8 cellular contexts compared by ENCODE assay signal in the genomic region with DNA sequence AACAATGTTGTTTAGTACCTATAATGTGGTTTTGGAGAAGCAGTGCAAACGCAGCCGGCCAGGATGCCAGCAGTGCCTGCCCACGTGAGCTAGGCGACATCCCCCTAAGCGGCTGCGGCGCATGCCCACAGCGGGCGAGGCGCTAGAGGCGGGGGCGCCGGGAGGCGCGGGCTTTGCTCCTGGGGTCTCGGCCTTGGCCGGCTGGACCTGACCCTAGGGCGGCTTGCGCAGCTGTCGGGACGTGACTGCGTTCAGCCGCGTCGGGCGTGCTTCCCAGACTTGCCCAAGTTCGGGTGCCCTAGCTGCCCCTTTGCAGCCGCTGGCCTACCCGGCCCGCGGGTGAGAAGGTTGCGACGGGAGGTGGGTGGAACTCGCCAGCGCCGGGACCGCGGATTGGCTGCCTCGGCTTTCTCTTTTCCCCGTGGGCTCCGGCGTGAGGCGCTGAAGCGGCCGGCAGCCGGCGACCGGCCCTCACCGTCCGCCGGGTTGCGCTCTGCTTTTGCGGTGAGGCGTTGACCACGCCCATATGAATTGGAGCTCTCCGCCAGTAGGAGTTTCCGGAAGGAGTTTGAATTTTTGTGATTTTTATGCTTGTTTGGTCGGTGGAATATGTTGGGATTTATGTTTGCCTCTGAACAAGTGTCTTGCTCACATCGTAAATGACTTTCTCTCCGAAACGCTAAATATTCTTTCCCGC. TPM values are rescaled to one million over a fixed set of nuclear protein-coding genes. Genes with fewer than 3 reads are reported as not detected.
DNase-seq lines count a peak whose midpoint lies in the region; ATAC-seq and TF ChIP-seq lines count a peak whose summit lies in the region.

A gene (plus strand): TSS at position 122 of the 697 bp plus-strand sequence. CDS start 599 bp downstream, outside the sequence.

- H3K27me3 ChIP-seq in ovary = no peaks in the 10 kb centered on the region
- H3K27me3 ChIP-seq in thyroid gland = no peaks in the 10 kb centered on the region

- H3K9me3 ChIP-seq in ovary (no peaks in the 10 kb centered on the region), thyroid gland (no peaks in the 10 kb centered on the region)

- H3K36me3 ChIP-seq in ovary = no peaks in the 10 kb centered on the region
- H3K36me3 ChIP-seq in thyroid gland = no peaks in the 10 kb centered on the region

- peaks cover 41% of the 10 kb centered on the region for H3K4me1 Mint-ChIP-seq in activated naive CD8-positive, alpha-beta T cell (ENCODE audit: low read depth)

- ATAC-seq in HG02610 (IDR thresholded peaks at IDR 0.05; ENCODE audit: unreplicated experiment) = peak; percentile 86

- intact Hi-C loops in head of caudate nucleus (cut with DNase I) = loop anchor here (1.0 to 5.0 kb wide), 2 partner anchors 23 to 66 kb away; a partner anchor contains a TSS
- intact Hi-C loops in ovary (cut with DNase I) = no loop called here
- intact Hi-C loops in thyroid gland (cut with DNase I) = no loop called here

- TF ChIP-seq EP300 in ovary (IDR thresholded peaks at IDR 0.05) = no peak

- H3K9me3 Mint-ChIP-seq in activated naive CD8-positive, alpha-beta T cell (ENCODE audit: low read depth) = no peaks in the 10 kb centered on the region

- H3K4me1 ChIP-seq in ovary (ENCODE audit: insufficient read depth) (no peaks in the 10 kb centered on the region), thyroid gland (peaks cover 20 to 22% of the 10 kb centered on the region in 2 donors)

- H3K4me3 ChIP-seq in GM12865 (ENCODE audit: low read depth, low read length) (peak within 1 kb of the TSS; percentile 97), ovary (peak within 1 kb of the TSS; percentile 61), thyroid gland (replicated peaks in 1 of 3) (peak within 1 kb of the TSS; percentile 32 to 78 (median 44))

- peak within 1 kb of the TSS; percentile 98 for H3K4me3 Mint-ChIP-seq in activated naive CD8-positive, alpha-beta T cell

- peak; percentile 96 for DNase-seq in GM12865 (ENCODE audit: low read depth)
- peak; percentile 70 for DNase-seq in NCI-H1092 (lab: John Stamatoyannopoulos, UW)
- DNase-seq in SKM-1 treated with dmso at 0.1 percent for 144 hours (lab: John Stamatoyannopoulos, UW; ENCODE audit: unreplicated experiment) = peak; percentile 58
- DNase-seq in head of caudate nucleus = peak; percentile 70 to 96 (median 92)
- peak; percentile 82 to 91 (median 86) for DNase-seq in ovary
- DNase-seq in thyroid gland = peak; percentile 91 to 92

- H3K27ac ChIP-seq in ovary (peak within 1 kb of the TSS; percentile 66 to 76), thyroid gland (peak within 1 kb of the TSS; percentile 52 to 87 (median 78))

- H3K27me3 Mint-ChIP-seq in activated naive CD8-positive, alpha-beta T cell = no peaks in the 10 kb centered on the region

- 0 to 1% (median 0%) methylated on average over 50 to 62 of the region's 62 CpGs for WGBS in ovary, 3 donors
- WGBS in thyroid gland, 2 donors = 1 to 2% methylated on average over 20 to 57 of the region's 62 CpGs

- H3K36me3 Mint-ChIP-seq in activated naive CD8-positive, alpha-beta T cell = no peaks in the 10 kb centered on the region

- TF ChIP-seq CTCF in GM12865 (IDR thresholded peaks at IDR 0.05; ENCODE audit: insufficient read depth, low read depth, low read length, missing control alignments) (peak; percentile 19), ovary (IDR thresholded peaks at IDR 0.05) (peak in 1 of 3 donors; percentile 22), thyroid gland (IDR thresholded peaks at IDR 0.05) (peak in 2 of 6 experiments; percentile 23 to 27)

- H3K27ac Mint-ChIP-seq in activated naive CD8-positive, alpha-beta T cell = peak within 1 kb of the TSS; percentile 98

- peak; percentile 9 for TF ChIP-seq POLR2A in ovary (IDR thresholded peaks at IDR 0.05)
- peak in 1 of 2 donors; percentile 76 for TF ChIP-seq POLR2A in thyroid gland (IDR thresholded peaks at IDR 0.05)

RNA-seq across cellular contexts. Expression of the gene that starts here (rescaled TPM):
- total RNA-seq in ovary = 10 to 100 TPM in 5 of 7 donors, 1 to 10 TPM in 2; 3.9 to 16.1 (median 11.2) TPM
- 10 to 100 TPM in 1 of 2 donors, 1 to 10 TPM in 1; 5.0 to 11.5 TPM for polyA plus RNA-seq in ovary
- total RNA-seq in thyroid gland = 10 to 100 TPM; 29.3 to 50.0 (median 47.4) TPM

Comparison
In these comparisons a context has a peak if more than half of its experiments do, and no peak if none do; other contexts are left out.
1. Peak in every context shown above with its lines: DNase-seq, ATAC-seq, H3K4me3 ChIP-seq and H3K27ac ChIP-seq.
2. H3K4me3 ChIP-seq: peak in every context shown above with its lines; median percentile 97 in GM12865; 61 in ovary; 44 in thyroid gland.